15 cellular contexts compared by ENCODE assay signal in the genomic region with DNA sequence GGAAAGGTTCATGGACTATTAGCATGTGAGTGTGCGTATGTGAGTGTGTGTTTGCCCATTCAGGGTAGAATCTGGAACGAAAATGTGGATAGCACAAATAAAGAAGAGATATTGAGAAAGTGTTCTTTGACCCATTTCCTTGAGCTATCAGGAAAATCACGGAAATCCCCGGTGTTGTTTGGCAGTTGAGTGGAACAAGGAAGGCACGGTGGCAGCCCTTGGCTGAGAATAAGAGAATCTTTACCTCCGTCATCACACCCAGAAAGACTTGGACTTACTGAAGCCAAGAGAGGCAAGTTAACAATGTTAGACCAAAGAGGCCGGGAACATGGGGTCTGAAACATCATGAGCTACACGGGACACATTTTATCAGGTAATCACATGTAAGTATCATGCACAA.
"Had no signal": no experiment of that assay in that cellular context is flagged by ENCODE, and none has a peak within 500 bp of the region (broad histone marks: within the 10 kb centered on the region; RNA-seq: fewer than 3 reads in every experiment).

No MANE protein-coding gene starts in this region.

- H3K36me3 ChIP-seq: MG63, SJSA1 had no signal

- H3K27me3 ChIP-seq: MG63, SJSA1 had no signal

- H3K4me3 ChIP-seq: MG63, SJSA1, SK-N-MC had no signal

- H3K27ac ChIP-seq: SJSA1, SK-N-MC had no signal

- H3K4me1 ChIP-seq: SJSA1 had no signal

- DNase-seq: Karpas-422, KG1, MG63, NCI-H1092 treated with DMSO at 0.1 percent for 48 hours, NCI-H1436, NCI-H2029, NCI-H2081 treated with DMSO at 0.1 percent for 48 hours, NCI-H524, NCI-H526 treated with DMSO at 0.1 percent for 48 hours, NCI-H748 treated with DMSO at 0.1 percent for 48 hours, Right ventricle myocardium superior, RPMI8226, SIG-M5 had no signal
